13 cellular contexts compared by ENCODE assay signal in the genomic region with DNA sequence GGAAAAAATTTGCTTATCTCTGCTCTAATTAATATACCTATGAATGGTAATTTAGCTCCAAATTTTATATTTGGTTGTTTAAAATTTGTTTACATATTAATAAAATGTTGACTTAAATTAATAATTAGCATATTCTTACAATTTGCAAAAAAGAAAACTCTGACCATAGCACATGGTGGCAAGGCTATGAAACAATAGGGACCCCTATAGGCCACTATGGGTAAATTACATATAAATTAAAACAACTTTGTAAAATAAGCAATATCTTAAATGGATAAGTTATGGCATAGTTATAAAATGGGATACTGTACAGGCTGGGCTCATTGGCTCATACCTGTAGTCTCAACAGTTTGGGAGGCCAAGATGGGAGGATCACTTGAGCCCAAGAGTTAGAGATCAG.
A peak's percentile ranks its signal among the peaks of the same experiment; 100 is the strongest.
DNase-seq lines count a peak whose midpoint lies in the region; ATAC-seq, FAIRE-seq and TF ChIP-seq lines count a peak whose summit lies in the region.
"Had no signal": no experiment of that assay in that cellular context is flagged by ENCODE, and none has a peak within 500 bp of the region (broad histone marks: within the 10 kb centered on the region; RNA-seq: fewer than 3 reads in every experiment).

No MANE protein-coding gene starts in this region.

- H3K4me1 Mint-ChIP-seq in activated naive CD8-positive, alpha-beta T cell treated with anti-CD3 and anti-CD28 coated beads, Interleukin-2, amount 50 U/mL, for 24 hours, result peaks cover 2% of the 10 kb centered on the region
- H3K4me1 Mint-ChIP-seq: activated naive CD8-positive, alpha-beta T cell treated with anti-CD3 and anti-CD28 coated beads, Interleukin-2, amount 10 ng/mL, durations not matched to agents 7 days and 5 days; stimulated activated naive CD8-positive, alpha-beta T cell treated with anti-CD3 and anti-CD28 coated beads, Interleukin-15, amount 100 ng/mL, for 72 hours had no signal

- H3K9me3 Mint-ChIP-seq in activated naive CD8-positive, alpha-beta T cell treated with anti-CD3 and anti-CD28 coated beads, Interleukin-2, amount 50 U/mL, for 24 hours, result no peaks in the 10 kb centered on the region
- H3K9me3 Mint-ChIP-seq: activated naive CD8-positive, alpha-beta T cell treated with anti-CD3 and anti-CD28 coated beads, Interleukin-2, amount 10 ng/mL, durations not matched to agents 7 days and 5 days; stimulated activated naive CD8-positive, alpha-beta T cell treated with anti-CD3 and anti-CD28 coated beads, Interleukin-15, amount 100 ng/mL, for 72 hours had no signal

- H4K20me1 ChIP-seq in Loucy (ENCODE audit: insufficient read depth, low read length, poor library complexity, severe bottlenecking), result no peaks in the 10 kb centered on the region

- peak; percentile 63 for TF ChIP-seq CTCF in Loucy (conservative IDR thresholded peaks at IDR 0.05; ENCODE audit: low read length)
- peak; percentile 35 for TF ChIP-seq CTCF in astrocyte of the cerebellum (IDR thresholded peaks at IDR 0.05; ENCODE audit: low read depth, low read length, missing control alignments)

- TF ChIP-seq POLR2A in GM12891 (IDR thresholded peaks at IDR 0.05; ENCODE audit: low read depth, low read length), result no peak

- no peaks in the 10 kb centered on the region for H3K4me1 ChIP-seq in Loucy (ENCODE audit: insufficient read depth, low read length, poor library complexity, severe bottlenecking)

- DNase-seq in DMS53 treated with DMSO at 0.1 percent for 48 hours (lab: John Stamatoyannopoulos, UW; ENCODE audit: unreplicated experiment) (peak; percentile 11), astrocyte of the cerebellum (ENCODE audit: low read depth) (no peak), lung microvascular endothelial cell (ENCODE audit: low read depth in 2 of 2) (peak; percentile 31 to 41), GM12891 (ENCODE audit: insufficient read length, low spot score) (no peak), GM03348 (ENCODE audit: low spot score) (no peak)
- DNase-seq in activated naive CD8-positive, alpha-beta T cell treated with anti-CD3 and anti-CD28 coated beads, Interleukin-2, amount 50 U/mL, for 24 hours, result no peak
- DNase-seq: activated CD4-positive, alpha-beta T cell treated with anti-CD3 and anti-CD28 coated beads for 36 hours; activated naive CD8-positive, alpha-beta T cell treated with anti-CD3 and anti-CD28 coated beads, Interleukin-2, amount 10 ng/mL, durations not matched to agents 7 days and 5 days; foreskin melanocyte; MG63; stimulated activated naive CD8-positive, alpha-beta T cell treated with anti-CD3 and anti-CD28 coated beads, Interleukin-15, amount 100 ng/mL, for 72 hours had no signal

- no peak for ATAC-seq in activated naive CD8-positive, alpha-beta T cell treated with anti-CD3 and anti-CD28 coated beads, Interleukin-2, amount 50 U/mL, for 24 hours
- ATAC-seq in GM21447 (IDR thresholded peaks at IDR 0.05; ENCODE audit: unreplicated experiment), result no peak
- ATAC-seq: activated CD4-positive, alpha-beta T cell treated with anti-CD3 and anti-CD28 coated beads for 36 hours; stimulated activated naive CD8-positive, alpha-beta T cell treated with anti-CD3 and anti-CD28 coated beads, Interleukin-15, amount 100 ng/mL, for 72 hours had no signal

- peaks cover 5% of the 10 kb centered on the region for H3K27me3 Mint-ChIP-seq in activated naive CD8-positive, alpha-beta T cell treated with anti-CD3 and anti-CD28 coated beads, Interleukin-2, amount 50 U/mL, for 24 hours
- H3K27me3 Mint-ChIP-seq: activated CD4-positive, alpha-beta T cell treated with anti-CD3 and anti-CD28 coated beads for 36 hours had no signal

- in situ Hi-C loops in astrocyte of the cerebellum (cut with HindIII; ENCODE audit: low sequenced_read_pairs), result no loop called here

- no peak overlapping the region for H3K4me3 Mint-ChIP-seq in activated naive CD8-positive, alpha-beta T cell treated with anti-CD3 and anti-CD28 coated beads, Interleukin-2, amount 50 U/mL, for 24 hours
- H3K4me3 Mint-ChIP-seq: activated CD4-positive, alpha-beta T cell treated with anti-CD3 and anti-CD28 coated beads for 36 hours; activated naive CD8-positive, alpha-beta T cell treated with anti-CD3 and anti-CD28 coated beads, Interleukin-2, amount 10 ng/mL, durations not matched to agents 7 days and 5 days; stimulated activated naive CD8-positive, alpha-beta T cell treated with anti-CD3 and anti-CD28 coated beads, Interleukin-15, amount 100 ng/mL, for 72 hours had no signal

- no peaks in the 10 kb centered on the region for H3K79me2 ChIP-seq in Loucy (ENCODE audit: insufficient read depth, low read length)

- no peak overlapping the region for H3K9ac ChIP-seq in Loucy (ENCODE audit: low read depth, low read length, poor library complexity, severe bottlenecking)

- no peaks in the 10 kb centered on the region for H3K36me3 ChIP-seq in Loucy (ENCODE audit: insufficient read depth, low read length)
- H3K36me3 ChIP-seq: MG63 had no signal

- no peaks in the 10 kb centered on the region for H3K27me3 ChIP-seq in Loucy (ENCODE audit: insufficient read depth, low read length, poor library complexity, severe bottlenecking)
- H3K27me3 ChIP-seq: MG63 had no signal

- H3K9me3 ChIP-seq in Loucy (ENCODE audit: insufficient read depth, low read depth, low read length), result no peaks in the 10 kb centered on the region
- H3K9me3 ChIP-seq: MG63 had no signal

- H3K4me2 ChIP-seq in Loucy (ENCODE audit: low read depth, low read length, poor library complexity, severe bottlenecking), result no peak overlapping the region

- H2AFZ ChIP-seq in Loucy (ENCODE audit: low read length), result no peak overlapping the region

- peaks cover 2% of the 10 kb centered on the region for H3K36me3 Mint-ChIP-seq in activated naive CD8-positive, alpha-beta T cell treated with anti-CD3 and anti-CD28 coated beads, Interleukin-2, amount 50 U/mL, for 24 hours (ENCODE audit: low read depth)
- H3K36me3 Mint-ChIP-seq: activated naive CD8-positive, alpha-beta T cell treated with anti-CD3 and anti-CD28 coated beads, Interleukin-2, amount 10 ng/mL, durations not matched to agents 7 days and 5 days had no signal

- no peaks in the 10 kb centered on the region for H3F3A ChIP-seq in Loucy (ENCODE audit: low read depth)

- no peak for FAIRE-seq in GM12891 (lab: Jason Lieb, UNC)

- H3K27ac Mint-ChIP-seq in activated naive CD8-positive, alpha-beta T cell treated with anti-CD3 and anti-CD28 coated beads, Interleukin-2, amount 50 U/mL, for 24 hours, result no peak overlapping the region
- H3K27ac Mint-ChIP-seq: activated CD4-positive, alpha-beta T cell treated with anti-CD3 and anti-CD28 coated beads for 36 hours; activated naive CD8-positive, alpha-beta T cell treated with anti-CD3 and anti-CD28 coated beads, Interleukin-2, amount 10 ng/mL, durations not matched to agents 7 days and 5 days; stimulated activated naive CD8-positive, alpha-beta T cell treated with anti-CD3 and anti-CD28 coated beads, Interleukin-15, amount 100 ng/mL, for 72 hours had no signal

- H3K4me3 ChIP-seq in Loucy (ENCODE audit: low read length, poor library complexity, severe bottlenecking), result no peak overlapping the region
- no peak overlapping the region for H3K4me3 ChIP-seq in astrocyte of the cerebellum (ENCODE audit: low read depth, low read length)
- H3K4me3 ChIP-seq: MG63 had no signal

- H3K9me2 ChIP-seq in Loucy (replicated peaks; ENCODE audit: low read depth, low read length), result no peaks in the 10 kb centered on the region

TF ChIP-seq in GM12891, 5 proteins besides CTCF, POLR2A, EP300 and RAD21:
- no peak for TF ChIP-seq POLR2AphosphoS5 (IDR thresholded peaks at IDR 0.05; ENCODE audit: low read depth, low read length)
- TF ChIP-seq POU2F2 (IDR thresholded peaks at IDR 0.05; ENCODE audit: low read depth, low read length), result no peak
- TF ChIP-seq SPI1 (IDR thresholded peaks at IDR 0.05; ENCODE audit: low read depth, low read length), result no peak
- TF ChIP-seq PAX5 (IDR thresholded peaks at IDR 0.05; ENCODE audit: insufficient read depth, low read length, severe bottlenecking), result no peak
- TF ChIP-seq TAF1 (IDR thresholded peaks at IDR 0.05; ENCODE audit: low read depth, low read length), result no peak

Comparison
In these comparisons a context has a peak if more than half of its experiments do, and no peak if none do; other contexts are left out.
1. DNase-seq: peak in DMS53 treated with DMSO at 0.1 percent for 48 hours (single experiment) and lung microvascular endothelial cell (2 of 2); none in astrocyte of the cerebellum (single experiment), activated naive CD8-positive, alpha-beta T cell treated with anti-CD3 and anti-CD28 coated beads, Interleukin-2, amount 50 U/mL, for 24 hours (single experiment), GM12891 (single experiment) and GM03348 (single experiment).